ENCODE assay signal across 8 cellular contexts in the genomic region with DNA sequence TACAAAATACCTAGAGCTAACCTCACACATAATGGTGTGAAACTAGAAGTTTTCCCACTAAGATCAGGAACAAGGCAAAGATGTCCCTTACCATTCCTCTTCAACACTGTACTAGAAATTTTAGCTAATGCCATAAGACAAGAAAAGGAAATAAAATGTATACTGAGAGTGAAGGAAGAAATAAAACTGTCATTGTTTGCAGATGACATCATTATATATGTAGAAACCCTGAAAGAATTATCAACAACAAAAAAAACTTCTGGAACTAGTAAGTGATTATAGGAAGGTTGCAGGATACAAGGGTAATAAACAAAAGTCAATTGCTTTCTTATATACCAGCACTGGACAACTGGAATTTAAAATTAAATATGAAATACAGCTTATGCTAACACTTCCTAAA.
"Had no signal": no experiment of that assay in that cellular context is flagged by ENCODE, and none has a peak within 500 bp of the region (broad histone marks: within the 10 kb centered on the region; RNA-seq: fewer than 3 reads in every experiment).

No MANE protein-coding gene starts in this region.

- DNase-seq: GDM1, GF-D8 had no signal

- FAIRE-seq: G401.6, GM12878, GM12891, GM12892, GM18507, GM19239 had no signal

- ATAC-seq: GM12878 had no signal

- H3K4me3 ChIP-seq: GM12878 had no signal
